23 cellular contexts compared by ENCODE assay signal in the genomic region with DNA sequence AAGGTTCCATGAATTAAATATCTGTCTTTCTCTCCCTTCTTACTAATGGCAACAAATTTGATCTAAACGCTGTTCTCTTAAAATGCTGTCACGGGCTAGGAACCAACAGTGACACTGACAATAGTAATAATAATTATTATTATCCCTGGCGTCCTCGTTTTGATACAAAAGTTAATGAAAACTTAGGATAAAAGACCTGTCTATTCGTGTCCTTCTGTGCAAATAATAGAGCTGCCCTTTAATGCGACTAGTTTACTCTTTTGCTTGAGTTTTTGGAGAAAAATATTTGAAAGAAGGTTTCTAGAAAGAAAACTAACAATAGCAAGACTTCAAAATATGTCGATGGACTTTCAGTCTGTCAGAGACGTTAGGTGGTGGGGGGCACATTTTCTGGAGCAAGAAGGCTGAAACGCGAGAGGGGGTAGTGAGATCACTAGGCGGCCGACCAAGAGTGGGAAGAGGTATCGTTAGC. TPM values are rescaled to one million over a fixed set of nuclear protein-coding genes. Genes with fewer than 3 reads are reported as not detected.
DNase-seq lines count a peak whose midpoint lies in the region; ATAC-seq and TF ChIP-seq lines count a peak whose summit lies in the region.
"Had no signal": no experiment of that assay in that cellular context is flagged by ENCODE, and none has a peak within 500 bp of the region (broad histone marks: within the 10 kb centered on the region; RNA-seq: fewer than 3 reads in every experiment).

No MANE protein-coding gene starts in this region.

- peaks cover 7% of the 10 kb centered on the region for H3K9me3 Mint-ChIP-seq in activated CD4-positive, alpha-beta T cell treated with anti-CD3 and anti-CD28 coated beads, Interleukin-2, amount 10 ng/mL, durations not matched to agents 24 days and 14 days
- H3K9me3 Mint-ChIP-seq in activated CD4-positive, alpha-beta T cell treated with anti-CD3 and anti-CD28 coated beads for 36 hours (ENCODE audit: low read depth), result no peaks in the 10 kb centered on the region
- H3K9me3 Mint-ChIP-seq in endothelial cell (ENCODE audit: unreplicated experiment) (no peaks in the 10 kb centered on the region), nephron progenitor cell (no peaks in the 10 kb centered on the region)
- H3K9me3 Mint-ChIP-seq in CD4-positive, alpha-beta memory T cell, result peaks cover 0 to 4% (median 0%) of the 10 kb centered on the region in 8 donors
- H3K9me3 Mint-ChIP-seq: activated naive CD4-positive, alpha-beta T cell treated with anti-CD3 and anti-CD28 coated beads for 36 hours; memory B cell had no signal

- ATAC-seq in activated CD4-positive, alpha-beta T cell treated with anti-CD3 and anti-CD28 coated beads for 36 hours, result no peak
- ATAC-seq in thoracic aorta (ENCODE audit: insufficient number of reproducible peaks, low FRiP score, low read depth) (no peak), GM18502 (IDR thresholded peaks at IDR 0.05; ENCODE audit: poor library complexity, unreplicated experiment) (no peak)

- H3K9me3 ChIP-seq in thoracic aorta, result no peaks in the 10 kb centered on the region
- H3K9me3 ChIP-seq in CD4-positive, alpha-beta memory T cell (ENCODE audit: control insufficient read depth in 1 of 2, low read length in 2 of 2), result no peaks in the 10 kb centered on the region
- H3K9me3 ChIP-seq: body of pancreas had no signal

- TF ChIP-seq CTCF in endothelial cell (IDR thresholded peaks at IDR 0.05; ENCODE audit: unreplicated experiment) (no peak), nephron progenitor cell (IDR thresholded peaks at IDR 0.05) (no peak), thoracic aorta (IDR thresholded peaks at IDR 0.05) (no peak)

- no peak for DNase-seq in activated CD4-positive, alpha-beta T cell treated with anti-CD3 and anti-CD28 coated beads, Interleukin-2, amount 10 ng/mL, durations not matched to agents 24 days and 14 days
- DNase-seq in activated CD4-positive, alpha-beta T cell treated with anti-CD3 and anti-CD28 coated beads for 36 hours, result no peak
- DNase-seq in endothelial cell (ENCODE audit: low spot score), result no peak
- DNase-seq in nephron progenitor cell, result no peak
- DNase-seq in thoracic aorta (ENCODE audit: low spot score), result no peak
- DNase-seq in CD4-positive, alpha-beta memory T cell, result no peak
- DNase-seq in T-helper 9 cell, result no peak
- DNase-seq: 8988T; activated CD4-positive, alpha-beta T cell treated with anti-CD3 and anti-CD28 coated beads for 4 hours; activated naive CD4-positive, alpha-beta T cell treated with anti-CD3 and anti-CD28 coated beads for 36 hours; DMS153; NCI-H1436 treated with DMSO at 0.1 percent for 48 hours; nucleus accumbens; stimulated activated CD4-positive, alpha-beta T cell treated with anti-CD3 and anti-CD28 coated beads, Interleukin-2, amount 100 ng/mL, for 24 hours; T1000 had no signal

- intact Hi-C loops in activated CD4-positive, alpha-beta T cell treated with anti-CD3 and anti-CD28 coated beads, Interleukin-2, amount 10 ng/mL, durations not matched to agents 24 days and 14 days (cut with micrococcal nuclease), result loop anchor here (1.0 to 10.0 kb wide), 2 partner anchors 7 to 395 kb away; a partner anchor contains a TSS
- intact Hi-C loops in activated CD4-positive, alpha-beta T cell treated with anti-CD3 and anti-CD28 coated beads for 36 hours (cut with DNase I, micrococcal nuclease), result no loop called here
- intact Hi-C loops in CD4-positive, alpha-beta memory T cell (cut with micrococcal nuclease), result no loop called here

- no peak overlapping the region for H3K27ac ChIP-seq in thoracic aorta
- no peak overlapping the region for H3K27ac ChIP-seq in CD4-positive, alpha-beta memory T cell (ENCODE audit: low read depth, low read length)
- H3K27ac ChIP-seq: BLaER1, body of pancreas, epithelial cell of prostate had no signal

- POLR2A ChIA-PET in activated CD4-positive, alpha-beta T cell treated with anti-CD3 and anti-CD28 coated beads for 36 hours (lab: Charles Lee), result no interaction called here
- POLR2A ChIA-PET in CD4-positive, alpha-beta memory T cell (lab: Charles Lee; ENCODE audit: partially characterized antibody), result no interaction called here

- H3K36me3 ChIP-seq in thoracic aorta, result no peaks in the 10 kb centered on the region
- no peaks in the 10 kb centered on the region for H3K36me3 ChIP-seq in CD4-positive, alpha-beta memory T cell (ENCODE audit: insufficient read depth, low read length)
- H3K36me3 ChIP-seq: BLaER1 had no signal

- H3K36me3 Mint-ChIP-seq in activated CD4-positive, alpha-beta T cell treated with anti-CD3 and anti-CD28 coated beads, Interleukin-2, amount 10 ng/mL, durations not matched to agents 24 days and 14 days (ENCODE audit: low read depth), result no peaks in the 10 kb centered on the region
- no peaks in the 10 kb centered on the region for H3K36me3 Mint-ChIP-seq in activated CD4-positive, alpha-beta T cell treated with anti-CD3 and anti-CD28 coated beads for 36 hours (ENCODE audit: low read depth)
- no peaks in the 10 kb centered on the region for H3K36me3 Mint-ChIP-seq in endothelial cell (ENCODE audit: low read depth, unreplicated experiment)
- H3K36me3 Mint-ChIP-seq in nephron progenitor cell (ENCODE audit: low read depth), result no peaks in the 10 kb centered on the region
- no peaks in the 10 kb centered on the region for H3K36me3 Mint-ChIP-seq in CD4-positive, alpha-beta memory T cell
- H3K36me3 Mint-ChIP-seq: memory B cell had no signal

- CTCF ChIA-PET in activated CD4-positive, alpha-beta T cell treated with anti-CD3 and anti-CD28 coated beads for 36 hours (lab: Charles Lee), result no interaction called here
- CTCF ChIA-PET in CD4-positive, alpha-beta memory T cell (lab: Charles Lee; ENCODE audit: partially characterized antibody), result no interaction called here

- H3K27me3 Mint-ChIP-seq in activated CD4-positive, alpha-beta T cell treated with anti-CD3 and anti-CD28 coated beads, Interleukin-2, amount 10 ng/mL, durations not matched to agents 24 days and 14 days, result peaks cover 79% of the 10 kb centered on the region
- H3K27me3 Mint-ChIP-seq in activated CD4-positive, alpha-beta T cell treated with anti-CD3 and anti-CD28 coated beads for 36 hours, result peaks cover 80% of the 10 kb centered on the region
- H3K27me3 Mint-ChIP-seq in endothelial cell (ENCODE audit: unreplicated experiment) (peaks cover 17% of the 10 kb centered on the region), nephron progenitor cell (ENCODE audit: low read depth, poor library complexity) (peaks cover 99% of the 10 kb centered on the region)
- peaks cover 49 to 57% of the 10 kb centered on the region in 2 donors for H3K27me3 Mint-ChIP-seq in CD4-positive, alpha-beta memory T cell

- H3K4me1 Mint-ChIP-seq in activated CD4-positive, alpha-beta T cell treated with anti-CD3 and anti-CD28 coated beads, Interleukin-2, amount 10 ng/mL, durations not matched to agents 24 days and 14 days, result peaks cover 8% of the 10 kb centered on the region
- H3K4me1 Mint-ChIP-seq in activated CD4-positive, alpha-beta T cell treated with anti-CD3 and anti-CD28 coated beads for 36 hours, result peaks cover 6% of the 10 kb centered on the region
- H3K4me1 Mint-ChIP-seq in endothelial cell (ENCODE audit: unreplicated experiment), result peaks cover 5% of the 10 kb centered on the region
- H3K4me1 Mint-ChIP-seq in nephron progenitor cell, result peaks cover 18% of the 10 kb centered on the region
- H3K4me1 Mint-ChIP-seq in CD4-positive, alpha-beta memory T cell, result peaks cover 5 to 19% (median 16%) of the 10 kb centered on the region in 4 donors

- peaks cover 13 to 28% of the 10 kb centered on the region in 2 donors for H3K4me1 ChIP-seq in thoracic aorta (ENCODE audit: control insufficient read depth in 1 of 2, low read depth in 2 of 2)
- H3K4me1 ChIP-seq in CD4-positive, alpha-beta memory T cell (ENCODE audit: insufficient read depth, low read length), result peaks cover 10% of the 10 kb centered on the region

- peak overlapping the region; percentile 58 for H3K27ac Mint-ChIP-seq in activated CD4-positive, alpha-beta T cell treated with anti-CD3 and anti-CD28 coated beads, Interleukin-2, amount 10 ng/mL, durations not matched to agents 24 days and 14 days
- no peak overlapping the region for H3K27ac Mint-ChIP-seq in activated CD4-positive, alpha-beta T cell treated with anti-CD3 and anti-CD28 coated beads for 36 hours
- H3K27ac Mint-ChIP-seq in endothelial cell (ENCODE audit: unreplicated experiment), result no peak overlapping the region
- H3K27ac Mint-ChIP-seq in nephron progenitor cell, result no peak overlapping the region
- H3K27ac Mint-ChIP-seq in CD4-positive, alpha-beta memory T cell, result no peak overlapping the region
- H3K27ac Mint-ChIP-seq: activated naive CD4-positive, alpha-beta T cell treated with anti-CD3 and anti-CD28 coated beads for 36 hours; memory B cell had no signal

- H3K4me3 Mint-ChIP-seq in activated CD4-positive, alpha-beta T cell treated with anti-CD3 and anti-CD28 coated beads, Interleukin-2, amount 10 ng/mL, durations not matched to agents 24 days and 14 days, result no peak overlapping the region
- no peak overlapping the region for H3K4me3 Mint-ChIP-seq in activated CD4-positive, alpha-beta T cell treated with anti-CD3 and anti-CD28 coated beads for 36 hours
- H3K4me3 Mint-ChIP-seq in endothelial cell (ENCODE audit: unreplicated experiment) (peak overlapping the region; percentile 80), nephron progenitor cell (peak overlapping the region; percentile 69)
- H3K4me3 Mint-ChIP-seq in CD4-positive, alpha-beta memory T cell, result peak overlapping the region in 2 of 8 donors; percentile 33 to 36
- H3K4me3 Mint-ChIP-seq: activated naive CD4-positive, alpha-beta T cell treated with anti-CD3 and anti-CD28 coated beads for 36 hours; memory B cell had no signal

- H3K4me3 ChIP-seq in thoracic aorta, result peak overlapping the region; percentile 60
- no peak overlapping the region for H3K4me3 ChIP-seq in CD4-positive, alpha-beta memory T cell (ENCODE audit: low read length in 2 of 2)
- H3K4me3 ChIP-seq: BLaER1, body of pancreas had no signal

- H3K27me3 ChIP-seq in thoracic aorta (replicated peaks; ENCODE audit: insufficient read depth), result peaks cover 39% of the 10 kb centered on the region
- H3K27me3 ChIP-seq in CD4-positive, alpha-beta memory T cell (ENCODE audit: insufficient read depth, low read length), result peaks cover 35% of the 10 kb centered on the region

RNA-seq across cellular contexts. Expression of a gene that starts 4.3 kb away (rescaled TPM):
- not detected in 2 replicates for total RNA-seq in activated CD4-positive, alpha-beta T cell treated with anti-CD3 and anti-CD28 coated beads, Interleukin-2, amount 10 ng/mL, durations not matched to agents 24 days and 14 days
- not detected for total RNA-seq in activated CD4-positive, alpha-beta T cell treated with anti-CD3 and anti-CD28 coated beads for 36 hours
- total RNA-seq in endothelial cell (ENCODE audit: unreplicated experiment), result 0.77 TPM
- total RNA-seq in thoracic aorta, result not detected
- not detected for total RNA-seq in CD4-positive, alpha-beta memory T cell
- polyA plus RNA-seq in CD4-positive, alpha-beta memory T cell, result not detected
- total RNA-seq: activated naive CD4-positive, alpha-beta T cell treated with anti-CD3 and anti-CD28 coated beads for 36 hours; HT-29; SK-MEL-5; subcutaneous adipose tissue had no signal

Comparison
In these comparisons a context has a peak if more than half of its experiments do, and no peak if none do; other contexts are left out.
1. H3K4me3 Mint-ChIP-seq: peak in endothelial cell (single experiment) and nephron progenitor cell (single experiment); none in activated CD4-positive, alpha-beta T cell treated with anti-CD3 and anti-CD28 coated beads, Interleukin-2, amount 10 ng/mL, durations not matched to agents 24 days and 14 days (single experiment) and activated CD4-positive, alpha-beta T cell treated with anti-CD3 and anti-CD28 coated beads for 36 hours (single experiment).